27 cellular contexts compared by ENCODE assay signal in the genomic region with DNA sequence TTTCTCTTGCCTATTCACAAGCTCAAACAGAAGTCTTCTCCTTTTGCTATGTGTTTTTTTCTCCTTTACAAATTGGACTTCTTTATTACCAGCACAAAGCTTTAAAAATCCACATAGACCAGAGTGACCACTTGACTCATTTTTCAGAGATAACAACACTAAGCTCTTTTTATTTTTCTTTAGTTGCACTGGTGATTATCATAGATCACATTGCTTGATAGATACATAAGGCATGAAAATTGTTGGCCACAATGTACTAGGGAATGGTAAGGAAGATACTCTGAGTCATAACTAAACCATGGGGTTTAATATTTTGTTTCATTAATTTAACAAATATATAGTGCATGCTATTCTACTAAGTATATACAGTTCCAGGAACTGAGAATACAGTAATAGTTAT.
DNase-seq lines count a peak whose midpoint lies in the region; TF ChIP-seq lines count a peak whose summit lies in the region.
"Had no signal": no experiment of that assay in that cellular context is flagged by ENCODE, and none has a peak within 500 bp of the region (broad histone marks: within the 10 kb centered on the region; RNA-seq: fewer than 3 reads in every experiment).

No MANE protein-coding gene starts in this region.

- no peaks in the 10 kb centered on the region for H3K27me3 ChIP-seq in ACC112 (ENCODE audit: insufficient read depth, low read length)
- no peaks in the 10 kb centered on the region for H3K27me3 ChIP-seq in effector memory CD4-positive, alpha-beta T cell (replicated peaks; ENCODE audit: control insufficient read depth, insufficient read depth, low read length, poor library complexity, severe bottlenecking)
- H3K27me3 ChIP-seq: ascending aorta, neural progenitor cell had no signal

- H3K79me2 ChIP-seq in ACC112 (ENCODE audit: control insufficient read depth, insufficient read depth, low read length, unreplicated experiment): no peaks in the 10 kb centered on the region

- H3K4me3 ChIP-seq in ACC112 (ENCODE audit: low read depth, low read length): no peak overlapping the region
- no peak overlapping the region for H3K4me3 ChIP-seq in astrocyte of the spinal cord (ENCODE audit: low read depth, low read length)
- H3K4me3 ChIP-seq in fibroblast of villous mesenchyme (ENCODE audit: low read depth, low read length): no peak overlapping the region
- H3K4me3 ChIP-seq in effector memory CD4-positive, alpha-beta T cell (ENCODE audit: insufficient read depth, low read depth, low read length, poor library complexity, severe bottlenecking): no peak overlapping the region
- H3K4me3 ChIP-seq: ascending aorta, lower lobe of right lung, mucosa of descending colon, neural progenitor cell, prostate gland had no signal

- H3K36me3 ChIP-seq in ACC112 (ENCODE audit: insufficient read depth, low read length): no peaks in the 10 kb centered on the region
- H3K36me3 ChIP-seq in effector memory CD4-positive, alpha-beta T cell (ENCODE audit: control insufficient read depth, insufficient read depth, low read length): no peaks in the 10 kb centered on the region
- H3K36me3 ChIP-seq: ascending aorta, lower lobe of right lung, neural progenitor cell, prostate gland had no signal

- no peak for TF ChIP-seq CTCF in astrocyte of the spinal cord (IDR thresholded peaks at IDR 0.05; ENCODE audit: low read depth, low read length)
- no peak for TF ChIP-seq CTCF in fibroblast of villous mesenchyme (IDR thresholded peaks at IDR 0.05; ENCODE audit: insufficient read depth, low read depth, low read length)

- no peak overlapping the region for H2AFZ ChIP-seq in ACC112 (ENCODE audit: low read length, unreplicated experiment)

- H3K27ac ChIP-seq in ACC112 (ENCODE audit: low read depth, low read length): peak overlapping the region; percentile 70
- H3K27ac ChIP-seq in effector memory CD4-positive, alpha-beta T cell (ENCODE audit: insufficient read depth, low read length, poor library complexity, severe bottlenecking): no peak overlapping the region
- H3K27ac ChIP-seq: ascending aorta, lower lobe of right lung, neural progenitor cell, prostate gland had no signal

- H3K4me1 ChIP-seq in ACC112 (ENCODE audit: control insufficient read depth, insufficient read depth, low read length, unreplicated experiment): peaks cover 57% of the 10 kb centered on the region
- H3K4me1 ChIP-seq in effector memory CD4-positive, alpha-beta T cell (ENCODE audit: control insufficient read depth, insufficient read depth, low read length, poor library complexity, severe bottlenecking): no peaks in the 10 kb centered on the region
- H3K4me1 ChIP-seq: Caco-2, lower lobe of right lung, prostate gland had no signal

- in situ Hi-C loops in astrocyte of the spinal cord (cut with HindIII; ENCODE audit: low sequenced_read_pairs): no loop called here

- H3K9me3 ChIP-seq in effector memory CD4-positive, alpha-beta T cell (ENCODE audit: control insufficient read depth, low read length): no peaks in the 10 kb centered on the region
- H3K9me3 ChIP-seq: ascending aorta, Caco-2, lower lobe of right lung, mucosa of descending colon, prostate gland had no signal

- DNase-seq in LHCN-M2 (ENCODE audit: low read depth) (peak; percentile 81), astrocyte of the spinal cord (ENCODE audit: low read depth, low spot score) (peak; percentile 67), fibroblast of villous mesenchyme (ENCODE audit: low read depth) (peak; percentile 74), activated gamma-delta T cell (lab: John Stamatoyannopoulos, UW) (no peak), dermis blood vessel endothelial cell (no peak)
- no peak for DNase-seq in effector memory CD4-positive, alpha-beta T cell
- DNase-seq in activated CD4-positive, alpha-beta T cell treated with anti-CD3 and anti-CD28 coated beads, Interleukin-2, amount 50 U/mL, for 4 hours: no peak
- DNase-seq: activated CD4-positive, alpha-beta T cell treated with anti-CD3 and anti-CD28 coated beads, Interleukin-2, amount 50 U/mL, for 48 hours; activated CD4-positive, CD25-positive, alpha-beta regulatory T cell; activated CD8-positive, alpha-beta memory T cell treated with anti-CD3 and anti-CD28 coated beads, Interleukin-2, amount 50 U/mL, for 48 hours; Caco-2; cerebellar nuclear complex; DMS79; effector CD8-positive, alpha-beta T cell; Karpas-422; kidney; lower lobe of right lung; mucosa of descending colon; NCI-H187; NCI-H774; Right ventricle myocardium superior; SW 1271; T1000 had no signal

Comparison
In these comparisons a context has a peak if more than half of its experiments do, and no peak if none do; other contexts are left out.
1. DNase-seq: peak in LHCN-M2 (single experiment), astrocyte of the spinal cord (single experiment) and fibroblast of villous mesenchyme (single experiment); none in activated gamma-delta T cell (single experiment), effector memory CD4-positive, alpha-beta T cell (0 of 3), activated CD4-positive, alpha-beta T cell treated with anti-CD3 and anti-CD28 coated beads, Interleukin-2, amount 50 U/mL, for 4 hours (0 of 2) and dermis blood vessel endothelial cell (single experiment).